ENCODE assay signal across 23 cellular contexts in the genomic region with DNA sequence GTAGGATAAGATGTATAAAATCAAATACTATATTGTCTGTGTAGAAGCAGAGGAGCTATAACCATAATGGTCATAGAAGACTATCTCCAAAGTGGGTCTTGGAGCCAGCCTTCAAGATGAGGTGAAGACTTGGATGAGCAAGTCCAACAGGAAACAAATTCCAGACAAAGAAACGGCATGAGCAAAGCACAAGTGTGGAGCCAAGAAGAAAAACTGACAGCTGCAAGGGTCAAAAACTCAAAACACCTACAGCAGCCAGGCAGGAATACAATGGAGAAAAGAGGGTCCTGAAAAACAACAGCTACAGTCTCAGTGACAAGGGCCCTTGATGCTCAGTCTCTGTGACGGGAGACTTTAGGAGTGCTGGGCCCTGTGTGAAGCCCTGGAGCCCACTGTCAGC.
"Had no signal": no experiment of that assay in that cellular context is flagged by ENCODE, and none has a peak within 500 bp of the region (broad histone marks: within the 10 kb centered on the region; RNA-seq: fewer than 3 reads in every experiment).

No MANE protein-coding gene starts in this region.

- H3K4me3 ChIP-seq: Peyer's patch had no signal

- H3K4me1 ChIP-seq: Peyer's patch had no signal

- ATAC-seq: activated naive CD4-positive, alpha-beta T cell treated with anti-CD3 and anti-CD28 coated beads, Interleukin-2, amount 50 U/mL, for 72 hours; activated naive CD8-positive, alpha-beta T cell treated with anti-CD3 and anti-CD28 coated beads, Interleukin-2, amount 50 U/mL, for 24 hours; activated T-cell treated with anti-CD3 and anti-CD28 coated beads, Interleukin-2, amount 50 U/mL, for 4 hours had no signal

- H3K27ac ChIP-seq: Peyer's patch, RWPE1 had no signal

- DNase-seq: activated B cell treated with CpG ODN at 0.5 μM for 24 hours; activated CD4-positive, alpha-beta memory T cell treated with anti-CD3 and anti-CD28 coated beads for 36 hours; activated CD4-positive, alpha-beta T cell treated with anti-CD3 and anti-CD28 coated beads for 1 hour; activated CD4-positive, alpha-beta T cell treated with anti-CD3 and anti-CD28 coated beads, Interleukin-2, amount 10 ng/mL, durations not matched to agents 7 days and 5 days; activated CD8-positive, alpha-beta memory T cell treated with anti-CD3 and anti-CD28 coated beads for 24 hours; activated effector memory CD4-positive, alpha-beta T cell treated with anti-CD3 and anti-CD28 coated beads, Interleukin-2, amount 50 U/mL, for 16 hours; activated naive CD4-positive, alpha-beta T cell treated with Interleukin-2 at 50 U/mL for 16 hours; activated naive CD8-positive, alpha-beta T cell treated with anti-CD3 and anti-CD28 coated beads, Interleukin-2, amount 50 U/mL, for 24 hours; activated T-cell treated with anti-CD3 and anti-CD28 coated beads, Interleukin-2, amount 50 U/mL, for 4 hours; amniotic stem cell; KG1; NCI-H1048; NCI-H187 treated with DMSO at 0.1 percent for 48 hours; NCI-H2081 treated with DMSO at 0.1 percent for 48 hours; NCI-H2171 treated with DMSO at 0.1 percent for 48 hours; NCI-H226; NCI-H524; Peyer's patch; SHP77 treated with DMSO at 0.1 percent for 48 hours; T-helper 2 cell; T1000 had no signal

- H3K27me3 ChIP-seq: Peyer's patch had no signal

- H3K9me3 ChIP-seq: Peyer's patch had no signal
